In genomic region chr2:215917953-215918620, GRCh38 we compare ENCODE assay signal across 8 cellular contexts.
A peak's percentile ranks its signal among the peaks of the same experiment; 100 is the strongest.
DNase-seq lines count a peak whose midpoint lies in the region; ATAC-seq and TF ChIP-seq lines count a peak whose summit lies in the region.

No MANE protein-coding gene starts in this region.

- H4K20me1 ChIP-seq in hepatocyte (ENCODE audit: insufficient read depth, poor library complexity, severe bottlenecking), result no peaks in the 10 kb centered on the region

- H2AFZ ChIP-seq in hepatocyte, result peak overlapping the region; percentile 21

- POLR2A ChIA-PET in HEK293T (lab: Yijun Ruan, JAX), result no interaction called here

- H3K9me3 ChIP-seq in hepatocyte (ENCODE audit: low read depth), result no peaks in the 10 kb centered on the region

- ATAC-seq in GM18861 (IDR thresholded peaks at IDR 0.05; ENCODE audit: unreplicated experiment), result peak; percentile 66

- no peak overlapping the region for H3K4me3 ChIP-seq in hepatocyte

- DNase-seq in HEK293T (ENCODE audit: extremely low spot score) (no peak), NCI-H226 (peak; percentile 3), hepatocyte (ENCODE audit: low spot score) (peak; percentile 31), A172 (ENCODE audit: low spot score) (no peak), iPS-NIHi7 (ENCODE audit: extremely low spot score) (no peak), anterior cingulate cortex (lab: John Stamatoyannopoulos, UW) (no peak), putamen (ENCODE audit: low spot score) (no peak)

- H3K79me2 ChIP-seq in hepatocyte, result no peaks in the 10 kb centered on the region

- no peaks in the 10 kb centered on the region for H3K36me3 ChIP-seq in hepatocyte (replicated peaks; ENCODE audit: insufficient read depth, low read depth)

- H3K27me3 ChIP-seq in hepatocyte, result no peaks in the 10 kb centered on the region

- peak overlapping the region; percentile 38 for H3K27ac ChIP-seq in hepatocyte

- 40% methylated on average over 3 of the region's 3 CpGs for WGBS in hepatocyte (ENCODE audit: low lambda C conversion rate, missing lambda C conversion rate)

- peak overlapping the region; percentile 7 for H3K4me2 ChIP-seq in hepatocyte

- H3K4me1 ChIP-seq in hepatocyte (ENCODE audit: insufficient read depth), result peaks cover 22% of the 10 kb centered on the region

- no peak for TF ChIP-seq CTCF in hepatocyte (IDR thresholded peaks at IDR 0.05; ENCODE audit: poor library complexity)

- no peaks in the 10 kb centered on the region for H3K9me2 ChIP-seq in hepatocyte (replicated peaks; ENCODE audit: insufficient read depth)

- CTCF ChIA-PET in HEK293T (lab: Yijun Ruan, JAX), result interaction anchor here (1.2 kb wide), 1 partner anchor 123 kb away, joined by 4 read pairs; no protein-coding TSS in a partner anchor

TF ChIP-seq in HEK293T, 16 proteins besides CTCF, POLR2A, EP300 and RAD21:
- TF ChIP-seq HDGF (IDR thresholded peaks at IDR 0.05; ENCODE audit: borderline replicate concordance), result no peak
- peak; percentile 85 for TF ChIP-seq ARNT (IDR thresholded peaks at IDR 0.05)

Comparison
In these comparisons a context has a peak if more than half of its experiments do, and no peak if none do; other contexts are left out.
1. DNase-seq: peak in NCI-H226 (single experiment) and hepatocyte (single experiment); none in HEK293T (single experiment), A172 (single experiment), iPS-NIHi7 (single experiment), anterior cingulate cortex (0 of 58) and putamen (single experiment).